8 cellular contexts compared by ENCODE assay signal in genomic region chr21:36917487-36918158, GRCh38. TPM values are rescaled to one million over a fixed set of nuclear protein-coding genes. Genes with fewer than 3 reads are reported as not detected.
DNase-seq lines count a peak whose midpoint lies in the region; ATAC-seq and TF ChIP-seq lines count a peak whose summit lies in the region.

No MANE protein-coding gene starts in this region.

- peak; percentile 87 for TF ChIP-seq CTCF in epithelial cell of esophagus (IDR thresholded peaks at IDR 0.05; ENCODE audit: insufficient read depth, low read depth, low read length, missing control alignments)

- no peaks in the 10 kb centered on the region for H3K27me3 Mint-ChIP-seq in activated CD8-positive, alpha-beta T cell treated with anti-CD3 and anti-CD28 coated beads, Interleukin-2, amount 10 ng/mL, durations not matched to agents 7 days and 5 days (ENCODE audit: low read depth)

- ATAC-seq in GM19328 (IDR thresholded peaks at IDR 0.05; ENCODE audit: unreplicated experiment) (no peak), HG03045 (IDR thresholded peaks at IDR 0.05; ENCODE audit: unreplicated experiment) (no peak)
- ATAC-seq in activated CD8-positive, alpha-beta T cell treated with anti-CD3 and anti-CD28 coated beads, Interleukin-2, amount 10 ng/mL, durations not matched to agents 7 days and 5 days: no peak

- no peaks in the 10 kb centered on the region for H3K36me3 Mint-ChIP-seq in activated CD8-positive, alpha-beta T cell treated with anti-CD3 and anti-CD28 coated beads, Interleukin-2, amount 10 ng/mL, durations not matched to agents 7 days and 5 days (ENCODE audit: low read depth)

- POLR2A ChIA-PET in activated CD8-positive, alpha-beta T cell treated with anti-CD3 and anti-CD28 coated beads, Interleukin-2, amount 10 ng/mL, durations not matched to agents 7 days and 5 days (lab: Charles Lee): no interaction called here

- H3K4me3 ChIP-seq in epithelial cell of esophagus (ENCODE audit: low read length): no peak overlapping the region

- DNase-seq in EH (ENCODE audit: low read depth): peak; percentile 51
- peak; percentile 51 for DNase-seq in NCI-H226
- peak; percentile 73 for DNase-seq in epithelial cell of esophagus (ENCODE audit: low read depth)
- peak; percentile 24 for DNase-seq in mucosa of gallbladder (ENCODE audit: low spot score)
- no peak for DNase-seq in activated CD8-positive, alpha-beta T cell treated with anti-CD3 and anti-CD28 coated beads, Interleukin-2, amount 10 ng/mL, durations not matched to agents 7 days and 5 days
- DNase-seq in NCI-H1436 (lab: John Stamatoyannopoulos, UW): no peak

- CTCF ChIA-PET in activated CD8-positive, alpha-beta T cell treated with anti-CD3 and anti-CD28 coated beads, Interleukin-2, amount 10 ng/mL, durations not matched to agents 7 days and 5 days (lab: Charles Lee): interaction anchor here (0.7 to 2.0 kb wide), 6 partner anchors 10 to 415 kb away, joined by 3 to 12 read pairs (median 3); no protein-coding TSS in a partner anchor

- peaks cover 4% of the 10 kb centered on the region for H3K4me1 Mint-ChIP-seq in activated CD8-positive, alpha-beta T cell treated with anti-CD3 and anti-CD28 coated beads, Interleukin-2, amount 10 ng/mL, durations not matched to agents 7 days and 5 days (ENCODE audit: low read depth)

- H3K4me3 Mint-ChIP-seq in activated CD8-positive, alpha-beta T cell treated with anti-CD3 and anti-CD28 coated beads, Interleukin-2, amount 10 ng/mL, durations not matched to agents 7 days and 5 days: no peak overlapping the region

- no peak overlapping the region for H3K27ac Mint-ChIP-seq in activated CD8-positive, alpha-beta T cell treated with anti-CD3 and anti-CD28 coated beads, Interleukin-2, amount 10 ng/mL, durations not matched to agents 7 days and 5 days

- H3K9me3 Mint-ChIP-seq in activated CD8-positive, alpha-beta T cell treated with anti-CD3 and anti-CD28 coated beads, Interleukin-2, amount 10 ng/mL, durations not matched to agents 7 days and 5 days (ENCODE audit: insufficient read depth): no peaks in the 10 kb centered on the region

RNA-seq across cellular contexts. Expression of gene HLCS, which starts 48.8 kb away (rescaled TPM):
- total RNA-seq in mucosa of gallbladder: 15.5 TPM
- 10 to 100 TPM; 15.5 to 16.8 TPM for total RNA-seq in activated CD8-positive, alpha-beta T cell treated with anti-CD3 and anti-CD28 coated beads, Interleukin-2, amount 10 ng/mL, durations not matched to agents 7 days and 5 days

Comparison
In these comparisons a context has a peak if more than half of its experiments do, and no peak if none do; other contexts are left out.
1. DNase-seq: peak in EH (single experiment), NCI-H226 (single experiment), epithelial cell of esophagus (single experiment) and mucosa of gallbladder (single experiment); none in activated CD8-positive, alpha-beta T cell treated with anti-CD3 and anti-CD28 coated beads, Interleukin-2, amount 10 ng/mL, durations not matched to agents 7 days and 5 days (single experiment) and NCI-H1436 (single experiment).